ENCODE assay signal across 10 cellular contexts in genomic region chrX:78119521-78120227, GRCh38. TPM values are rescaled to one million over a fixed set of nuclear protein-coding genes. Genes with fewer than 3 reads are reported as not detected.
A peak's percentile ranks its signal among the peaks of the same experiment; 100 is the strongest.
DNase-seq lines count a peak whose midpoint lies in the region; ATAC-seq and TF ChIP-seq lines count a peak whose summit lies in the region.
"Had no signal": no experiment of that assay in that cellular context is flagged by ENCODE, and none has a peak within 500 bp of the region (broad histone marks: within the 10 kb centered on the region; RNA-seq: fewer than 3 reads in every experiment).

No MANE protein-coding gene starts in this region.

- intact Hi-C loops in mammary epithelial cell (cut with micrococcal nuclease): no loop called here

- TF ChIP-seq EP300 in neural cell (conservative IDR thresholded peaks at IDR 0.05; ENCODE audit: poor library complexity, severe bottlenecking): no peak

- H3F3A ChIP-seq in neural cell (ENCODE audit: insufficient read depth, low read length, poor library complexity, severe bottlenecking): no peaks in the 10 kb centered on the region

- H3K9ac ChIP-seq in mammary epithelial cell (ENCODE audit: insufficient read depth, low read length) (no peak overlapping the region), neural cell (ENCODE audit: low read length) (no peak overlapping the region)
- H3K9ac ChIP-seq: BLaER1 had no signal

- in situ Hi-C loops in KBM-7 (cut with MboI; ENCODE audit: low pct_unique_long_range_greater_than_20kb, low sequenced_read_pairs) (no loop called here), mammary epithelial cell (cut with MboI; ENCODE audit: low sequenced_read_pairs in 2 of 2) (no loop called here)

- peaks cover 8% of the 10 kb centered on the region for H3K4me1 ChIP-seq in mammary epithelial cell (ENCODE audit: insufficient read depth, low read length)

- CTCF ChIA-PET in mammary epithelial cell (lab: Charles Lee; ENCODE audit: low non-redundant PET): interaction anchor here (0.6 kb wide), 1 partner anchor 206 kb away, joined by 3 read pairs; no protein-coding TSS in a partner anchor

- no peak overlapping the region for H3K4me3 ChIP-seq in mammary epithelial cell (replicated peaks in 1 of 3; ENCODE audit: insufficient read depth in 1 of 3, low read depth in 2 of 3, low read length in 3 of 3)
- H3K4me3 ChIP-seq in neural cell (ENCODE audit: low read length): no peak overlapping the region
- H3K4me3 ChIP-seq: BLaER1 had no signal

- peaks cover 51% of the 10 kb centered on the region for H3K36me3 ChIP-seq in mammary epithelial cell (ENCODE audit: insufficient read depth, low read length)
- H3K36me3 ChIP-seq in neural cell (ENCODE audit: insufficient read depth, low read length): no peaks in the 10 kb centered on the region

- ATAC-seq in HG03159 (IDR thresholded peaks at IDR 0.05; ENCODE audit: unreplicated experiment) (no peak), HG02678 (IDR thresholded peaks at IDR 0.05; ENCODE audit: unreplicated experiment) (no peak)

- H3K27me3 ChIP-seq in mammary epithelial cell (ENCODE audit: insufficient read depth, low read length): no peaks in the 10 kb centered on the region
- H3K27me3 ChIP-seq in neural cell (ENCODE audit: insufficient read depth, low read depth, low read length): no peaks in the 10 kb centered on the region

- peak; percentile 20 for DNase-seq in NCI-H82 (lab: John Stamatoyannopoulos, UW)
- no peak for DNase-seq in NCI-H82 treated with DMSO at 0.1 percent for 48 hours (lab: John Stamatoyannopoulos, UW; ENCODE audit: unreplicated experiment)
- peak; percentile 82 for DNase-seq in KBM-7
- DNase-seq in mammary epithelial cell: no peak
- DNase-seq in NCI-H128 (lab: John Stamatoyannopoulos, UW; ENCODE audit: unreplicated experiment): no peak
- DNase-seq: effector CD4-positive, alpha-beta T cell had no signal

- H3K4me2 ChIP-seq in mammary epithelial cell (ENCODE audit: insufficient read depth, low read depth, low read length) (no peak overlapping the region), neural cell (ENCODE audit: low read length) (no peak overlapping the region)
- H3K4me2 ChIP-seq: BLaER1 had no signal

- H3K9me2 ChIP-seq in neural cell (ENCODE audit: insufficient read depth, low read length): no peaks in the 10 kb centered on the region

- TF ChIP-seq RAD21 in neural cell (conservative IDR thresholded peaks at IDR 0.05): peak; percentile 53

- 69% methylated on average over 7 of the region's 9 CpGs for WGBS in mammary epithelial cell (ENCODE audit: low coverage, missing lambda C conversion rate)

- BruUV-seq in mammary epithelial cell (replicated peaks; lab: Mats Ljungman, UMichigan): no TSS peak

- H3K9me3 ChIP-seq in mammary epithelial cell (replicated peaks; ENCODE audit: insufficient read depth, low read length): no peaks in the 10 kb centered on the region
- no peaks in the 10 kb centered on the region for H3K9me3 ChIP-seq in neural cell (ENCODE audit: low read length)

- H3K79me2 ChIP-seq in mammary epithelial cell (ENCODE audit: insufficient read depth, low read length): peaks cover 84% of the 10 kb centered on the region
- no peaks in the 10 kb centered on the region for H3K79me2 ChIP-seq in neural cell (replicated peaks; ENCODE audit: insufficient read depth, low read length)

- no peak overlapping the region for H3K27ac ChIP-seq in mammary epithelial cell (ENCODE audit: insufficient read depth, low read depth, low read length)
- no peak overlapping the region for H3K27ac ChIP-seq in neural cell (ENCODE audit: low read length)
- H3K27ac ChIP-seq: BLaER1 had no signal

- dilution Hi-C loops in mammary epithelial cell (cut with HindIII; ENCODE audit: low sequenced_read_pairs): no loop called here

- peak; percentile 37 to 50 for TF ChIP-seq CTCF in mammary epithelial cell (conservative IDR thresholded peaks at IDR 0.05 in 1 of 2, IDR thresholded peaks at IDR 0.05 in 1 of 2; ENCODE audit: extremely low read depth in 1 of 2, insufficient read depth in 1 of 2, low read depth in 1 of 2, low read length in 2 of 2)
- peak; percentile 52 for TF ChIP-seq CTCF in neural cell (IDR thresholded peaks at IDR 0.05; ENCODE audit: poor library complexity, severe bottlenecking)

- H2AFZ ChIP-seq in mammary epithelial cell (ENCODE audit: low read depth, low read length): no peak overlapping the region
- no peak overlapping the region for H2AFZ ChIP-seq in neural cell (ENCODE audit: low read depth, low read length)

- H4K20me1 ChIP-seq in mammary epithelial cell (ENCODE audit: insufficient read depth, low read length): peaks cover 11% of the 10 kb centered on the region
- H4K20me1 ChIP-seq in neural cell (ENCODE audit: insufficient read depth): no peaks in the 10 kb centered on the region

TF ChIP-seq in neural cell, 6 proteins besides CTCF, POLR2A, EP300 and RAD21:
- TF ChIP-seq SMC3 (conservative IDR thresholded peaks at IDR 0.05; ENCODE audit: poor library complexity): peak; percentile 54
- no peak for TF ChIP-seq TAF1 (IDR thresholded peaks at IDR 0.05; ENCODE audit: low read depth)
TF ChIP-seq in neural cell: peak in this region for 1.

RNA-seq across cellular contexts. Expression of gene PGK1, which starts 15.6 kb away (rescaled TPM):
- total RNA-seq in mammary epithelial cell: 100 to 1,000 TPM; 241 to 701 TPM
- polyA plus RNA-seq in mammary epithelial cell (824 TPM), neural cell (381 and 425 TPM in 2 replicates)
- polyA minus RNA-seq in mammary epithelial cell (1,221 TPM), neural cell (112 and 164 TPM in 2 replicates)

RNA-seq across cellular contexts. Expression of gene TAF9B, which starts 19.8 kb away (rescaled TPM):
- total RNA-seq in mammary epithelial cell: 10 to 100 TPM in 1 of 2 donors, 1 to 10 TPM in 1; 9.0 to 18.2 TPM
- polyA plus RNA-seq in mammary epithelial cell (8.9 TPM), neural cell (38.5 and 49.1 TPM in 2 replicates)
- polyA minus RNA-seq in mammary epithelial cell (18.2 TPM), neural cell (52.6 and 58.3 TPM in 2 replicates)

Comparison
In these comparisons a context has a peak if more than half of its experiments do, and no peak if none do; other contexts are left out.
1. DNase-seq: peak in NCI-H82 (single experiment) and KBM-7 (single experiment); none in NCI-H82 treated with DMSO at 0.1 percent for 48 hours (single experiment), mammary epithelial cell (single experiment) and NCI-H128 (single experiment).